ENCODE assay signal across 10 cellular contexts in genomic region chr1:230211436-230212145, GRCh38.
DNase-seq lines count a peak whose midpoint lies in the region; ATAC-seq, FAIRE-seq and TF ChIP-seq lines count a peak whose summit lies in the region.
"Had no signal": no experiment of that assay in that cellular context is flagged by ENCODE, and none has a peak within 500 bp of the region (broad histone marks: within the 10 kb centered on the region; RNA-seq: fewer than 3 reads in every experiment).

No MANE protein-coding gene starts in this region.

- peak overlapping the region; percentile 85 for H3K27ac Mint-ChIP-seq in CD8-positive, alpha-beta T cell
- H3K27ac Mint-ChIP-seq in GM23338 = 0 out of 2 replicates have a peak overlapping the region, but pooled peaks have one; percentile 33

- no peak for TF ChIP-seq POLR2A in K562 (conservative IDR thresholded peaks at IDR 0.05)

- peaks cover 21% of the 10 kb centered on the region for H3K4me1 ChIP-seq in CD8-positive, alpha-beta T cell (ENCODE audit: insufficient read depth, low read length)
- H3K4me1 ChIP-seq in GM23338 (ENCODE audit: insufficient read depth) (no peaks in the 10 kb centered on the region; the same call in 1 of the 2 replicates), K562 (replicated peaks in 1 of 2; ENCODE audit: control insufficient read depth in 2 of 2, insufficient read depth in 2 of 2, low read length in 2 of 2) (peaks cover 8 to 27% of the 10 kb centered on the region in 2 experiments), trophoblast cell (ENCODE audit: control insufficient read depth in 1 of 2, insufficient read depth in 2 of 2, low read length in 2 of 2) (peaks cover 12 to 18% of the 10 kb centered on the region in 2 experiments)

- H3K18ac ChIP-seq in trophoblast cell (ENCODE audit: low read length) = no peak overlapping the region

- CTCF ChIA-PET in CD8-positive, alpha-beta T cell (lab: Charles Lee) = interaction anchor here (1.0 to 1.4 kb wide), 3 partner anchors 26 to 45 kb away, joined by 3 read pairs; no protein-coding TSS in a partner anchor
- CTCF ChIA-PET in K562 (lab: Yijun Ruan, JAX; ENCODE audit: low intra/inter-chr PET ratio) = no interaction called here

- H3K27ac ChIP-seq in CD8-positive, alpha-beta T cell (ENCODE audit: low read depth, low read length) = no peak overlapping the region
- no peak overlapping the region for H3K27ac ChIP-seq in GM23338 (ENCODE audit: low read depth)
- H3K27ac ChIP-seq in K562 (ENCODE audit: extremely low read depth, low read depth, low read length) = no peak overlapping the region
- H3K27ac ChIP-seq in trophoblast cell (ENCODE audit: low read depth, low read length) = no peak overlapping the region

- H3K9me3 Mint-ChIP-seq in CD8-positive, alpha-beta T cell = no peaks in the 10 kb centered on the region
- no peaks in the 10 kb centered on the region for H3K9me3 Mint-ChIP-seq in GM23338

- H3K9me3 ChIP-seq in CD8-positive, alpha-beta T cell (ENCODE audit: low read length) = no peaks in the 10 kb centered on the region
- no peaks in the 10 kb centered on the region for H3K9me3 ChIP-seq in K562 (replicated peaks; ENCODE audit: control insufficient read depth, insufficient read depth, low read depth, low read length)
- H3K9me3 ChIP-seq in trophoblast cell (ENCODE audit: insufficient read depth, low read depth, low read length) = no peaks in the 10 kb centered on the region

- no peak overlapping the region for H2BK5ac ChIP-seq in trophoblast cell (ENCODE audit: low read depth, low read length, poor library complexity)

- no peak for FAIRE-seq in K562 (lab: Jason Lieb, UNC)

- no peak overlapping the region for H4K91ac ChIP-seq in trophoblast cell (ENCODE audit: low read depth, low read length)

- H3K4me1 Mint-ChIP-seq in CD8-positive, alpha-beta T cell (ENCODE audit: low read depth) = peaks cover 51% of the 10 kb centered on the region
- peaks cover 18% of the 10 kb centered on the region for H3K4me1 Mint-ChIP-seq in GM23338

- H2BK12ac ChIP-seq in trophoblast cell (ENCODE audit: low read length) = no peak overlapping the region

- no peak overlapping the region for H3K14ac ChIP-seq in trophoblast cell (ENCODE audit: low read length)

- H3K79me1 ChIP-seq in trophoblast cell (ENCODE audit: low read length) = peaks cover 2% of the 10 kb centered on the region

- TF ChIP-seq RAD21 in K562 (CRISPR knock-in tag; conservative IDR thresholded peaks at IDR 0.05 in 1 of 2, IDR thresholded peaks at IDR 0.05 in 1 of 2) = no peak

- WGBS in K562 (ENCODE audit: insufficient coverage, low coverage, missing lambda C conversion rate) = 85% methylated on average over 8 of the region's 8 CpGs
- no CpG with 5 or more reads among the region's 8 CpGs for WGBS in trophoblast cell (ENCODE audit: extremely low coverage, insufficient coverage, insufficient read length)

- in situ Hi-C loops in K562 (cut with MboI) = no loop called here

- no peaks in the 10 kb centered on the region for H3K9me2 ChIP-seq in GM23338 (ENCODE audit: insufficient read depth)

- no peak overlapping the region for H3K4me3 Mint-ChIP-seq in CD8-positive, alpha-beta T cell
- no peak overlapping the region for H3K4me3 Mint-ChIP-seq in GM23338

- no peak overlapping the region for H2AK5ac ChIP-seq in trophoblast cell (ENCODE audit: low read length)

- POLR2A ChIA-PET in CD8-positive, alpha-beta T cell (lab: Charles Lee) = no interaction called here
- POLR2A ChIA-PET in K562 (lab: Yijun Ruan, JAX) = interaction anchor here (0.9 to 1.8 kb wide), 4 partner anchors 9 to 13 kb away, joined by 3 to 5 read pairs (median 4); no protein-coding TSS in a partner anchor

- H3K4ac ChIP-seq in trophoblast cell (ENCODE audit: low read depth, low read length) = no peak overlapping the region

- intact Hi-C loops in CD8-positive, alpha-beta T cell (cut with DNase I, micrococcal nuclease) = no loop called here
- intact Hi-C loops in K562 (cut with micrococcal nuclease) = no loop called here

- peaks cover 5% of the 10 kb centered on the region for H3K79me2 ChIP-seq in GM23338 (replicated peaks; ENCODE audit: insufficient read depth)
- H3K79me2 ChIP-seq in K562 (ENCODE audit: control insufficient read depth, insufficient read depth, low read length) = peaks cover 54% of the 10 kb centered on the region
- H3K79me2 ChIP-seq in trophoblast cell (ENCODE audit: control insufficient read depth, insufficient read depth, low read length, poor library complexity) = no peaks in the 10 kb centered on the region

- H3F3A ChIP-seq in GM23338 (replicated peaks; ENCODE audit: low read depth) = no peaks in the 10 kb centered on the region

- no peaks in the 10 kb centered on the region for H3K27me3 ChIP-seq in CD8-positive, alpha-beta T cell (ENCODE audit: insufficient read depth, low read length)
- H3K27me3 ChIP-seq in GM23338 (ENCODE audit: insufficient read depth) = no peaks in the 10 kb centered on the region
- H3K27me3 ChIP-seq in K562 (ENCODE audit: control insufficient read depth in 2 of 2, insufficient read depth in 2 of 2, low read length in 2 of 2) = no peaks in the 10 kb centered on the region
- H3K27me3 ChIP-seq in trophoblast cell (ENCODE audit: insufficient read depth, low read length) = no peaks in the 10 kb centered on the region

- H3K9ac ChIP-seq in K562 (ENCODE audit: insufficient read depth in 1 of 2, low read depth in 2 of 2, low read length in 2 of 2) = no peak overlapping the region
- H3K9ac ChIP-seq in trophoblast cell (ENCODE audit: low read length) = peak overlapping the region; percentile 22

- H3K36me3 Mint-ChIP-seq in CD8-positive, alpha-beta T cell = peaks cover 5% of the 10 kb centered on the region
- H3K36me3 Mint-ChIP-seq in GM23338 (ENCODE audit: low read depth) = no peaks in the 10 kb centered on the region; the same call in 2 of the 3 replicates

- BruUV-seq in K562 (replicated peaks; lab: Mats Ljungman, UMichigan) = no TSS peak

- no peak for ATAC-seq in CD8-positive, alpha-beta T cell
- no peak for ATAC-seq in GM23338
- no peak for ATAC-seq in K562

- H3K9me1 ChIP-seq in K562 (ENCODE audit: control insufficient read depth, insufficient read depth, low read length) = peaks cover 5% of the 10 kb centered on the region

- no peaks in the 10 kb centered on the region for H3K36me3 ChIP-seq in CD8-positive, alpha-beta T cell (ENCODE audit: insufficient read depth, low read length)
- H3K36me3 ChIP-seq in GM23338 (ENCODE audit: insufficient read depth) (no peaks in the 10 kb centered on the region; the same call in 1 of the 2 replicates), K562 (ENCODE audit: control insufficient read depth, insufficient read depth, low read length) (peaks cover 30% of the 10 kb centered on the region), trophoblast cell (ENCODE audit: control insufficient read depth in 1 of 2, insufficient read depth in 2 of 2, low read length in 2 of 2) (peaks cover 0 to 5% of the 10 kb centered on the region in 2 experiments)

- no peak overlapping the region for H2AFZ ChIP-seq in GM23338
- H2AFZ ChIP-seq in K562 (ENCODE audit: low read depth, low read length) = no peak overlapping the region
- peak overlapping the region; percentile 33 for H2AFZ ChIP-seq in trophoblast cell (ENCODE audit: insufficient read depth, low read length, poor library complexity)

- no peak overlapping the region for H3K4me3 ChIP-seq in CD8-positive, alpha-beta T cell (ENCODE audit: low read depth, low read length)
- no peak overlapping the region for H3K4me3 ChIP-seq in GM23338
- H3K4me3 ChIP-seq in K562 = no peak overlapping the region
- H3K4me3 ChIP-seq in trophoblast cell (ENCODE audit: low read depth, low read length) = no peak overlapping the region

- no peaks in the 10 kb centered on the region for H3K27me3 Mint-ChIP-seq in CD8-positive, alpha-beta T cell (ENCODE audit: low read depth)
- peaks cover 5% of the 10 kb centered on the region for H3K27me3 Mint-ChIP-seq in GM23338 (ENCODE audit: insufficient read depth, low read depth, poor library complexity)

- DNase-seq in CD8-positive, alpha-beta T cell = no peak
- DNase-seq in GM23338 (ENCODE audit: low spot score) (no peak), K562 (ENCODE audit: extremely low read depth in 1 of 4, low spot score in 3 of 4) (no peak), trophoblast cell (no peak), HPDE6-E6E7 (ENCODE audit: extremely low spot score) (no peak), ureter (ENCODE audit: low spot score) (no peak), GM10266 (ENCODE audit: extremely low spot score) (no peak), T1000 (lab: John Stamatoyannopoulos, UW) (no peak)
- DNase-seq: DMS 273 treated with DMSO at 0.1 percent for 48 hours, SW 1271 had no signal

- H2BK120ac ChIP-seq in trophoblast cell (ENCODE audit: insufficient read depth, low read length, poor library complexity) = no peak overlapping the region

- H4K8ac ChIP-seq in trophoblast cell (ENCODE audit: low read depth, low read length) = no peak overlapping the region

- TF ChIP-seq EP300 in K562 (IDR thresholded peaks at IDR 0.05; ENCODE audit: low read length) = no peak

- H4K12ac ChIP-seq in trophoblast cell (ENCODE audit: low read depth, low read length) = no peak overlapping the region

- no peak for TF ChIP-seq CTCF in CD8-positive, alpha-beta T cell (IDR thresholded peaks at IDR 0.05)
- TF ChIP-seq CTCF in GM23338 (conservative IDR thresholded peaks at IDR 0.05; ENCODE audit: low read depth in 2 of 2) (no peak), K562 (IDR thresholded peaks at IDR 0.05 in 2 of 3, conservative IDR thresholded peaks at IDR 0.05 in 1 of 3; ENCODE audit: insufficient read depth in 2 of 3, low read depth in 1 of 3, low read length in 3 of 3) (no peak), GM10266 (IDR thresholded peaks at IDR 0.05; ENCODE audit: control insufficient read depth, insufficient read depth, low read depth, missing control alignments) (no peak)

- H3K23ac ChIP-seq in trophoblast cell (ENCODE audit: low read length) = no peak overlapping the region

- no peaks in the 10 kb centered on the region; the same call in 1 of the 2 replicates for H4K20me1 ChIP-seq in GM23338 (replicated peaks; ENCODE audit: insufficient read depth)
- peaks cover 3% of the 10 kb centered on the region; the same call in 1 of the 2 replicates for H4K20me1 ChIP-seq in K562 (replicated peaks; ENCODE audit: control insufficient read depth, insufficient read depth, low read length)

- H3K4me2 ChIP-seq in GM23338 = no peak overlapping the region
- H3K4me2 ChIP-seq in K562 (ENCODE audit: insufficient read depth, low read length) = no peak overlapping the region
- no peak overlapping the region for H3K4me2 ChIP-seq in trophoblast cell (ENCODE audit: low read length)

TF ChIP-seq in GM23338, 12 proteins besides CTCF, POLR2A, EP300 and RAD21:
- no peak for TF ChIP-seq JUNB (IDR thresholded peaks at IDR 0.05; ENCODE audit: unreplicated experiment)
TF ChIP-seq in GM23338: peak in this region for 0.

TF ChIP-seq in K562, 482 proteins besides CTCF, POLR2A, EP300 and RAD21:
- TF ChIP-seq ZNF57 (CRISPR knock-in tag; IDR thresholded peaks at IDR 0.05) = no peak
- TF ChIP-seq RBM25 (IDR thresholded peaks at IDR 0.05; ENCODE audit: low read depth, low read length, severe bottlenecking) = peak; percentile 23
